ENCODE assay signal across 8 cellular contexts in the genomic region with DNA sequence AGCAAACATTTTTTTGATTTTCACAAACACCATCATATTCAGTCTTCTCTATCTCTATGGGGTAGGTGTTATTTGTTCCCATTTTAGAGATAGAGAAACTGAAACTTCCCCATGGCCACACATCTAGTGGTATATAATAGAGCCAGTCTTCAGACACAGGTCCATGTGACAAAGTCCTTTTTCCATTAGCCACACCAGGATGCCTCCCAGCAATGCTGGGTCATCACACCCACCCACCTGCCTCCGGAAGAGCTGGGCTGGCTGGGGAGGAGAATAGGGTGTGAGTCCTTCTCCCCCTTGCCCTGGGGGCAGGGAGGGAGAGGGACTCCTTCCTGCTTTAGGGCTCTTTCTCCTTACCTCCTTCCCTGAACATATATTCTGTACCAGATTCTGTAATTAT. TPM values are rescaled to one million over a fixed set of nuclear protein-coding genes. Genes with fewer than 3 reads are reported as not detected.
DNase-seq lines count a peak whose midpoint lies in the region; ATAC-seq and TF ChIP-seq lines count a peak whose summit lies in the region.

No MANE protein-coding gene starts in this region.

- no peak overlapping the region for H3K56ac ChIP-seq in IMR-90 (ENCODE audit: extremely low read depth, insufficient read depth, low read length)
- no peak overlapping the region for H3K56ac ChIP-seq in mesendoderm (ENCODE audit: low read length)

- H2BK15ac ChIP-seq in IMR-90 (ENCODE audit: low read depth, low read length) (no peak overlapping the region), mesendoderm (replicated peaks; ENCODE audit: low read depth) (no peak overlapping the region)

- no peak for TF ChIP-seq RAD21 in IMR-90 (IDR thresholded peaks at IDR 0.05; ENCODE audit: low read length)

- ATAC-seq in IMR-90 (ENCODE audit: low read depth) = peak; percentile 22; the same call in 1 of the 2 replicates
- peak; percentile 58 for ATAC-seq in activated T-helper 17 cell treated with anti-CD3 and anti-CD28 coated beads, Interleukin-2, amount 50 U/mL, for 72 hours (replicated peaks)

- H3K79me2 ChIP-seq in mesendoderm (ENCODE audit: control insufficient read depth, insufficient read depth, low read length) = peaks cover 90% of the 10 kb centered on the region

- H3K27me3 ChIP-seq in BLaER1 = no peaks in the 10 kb centered on the region
- no peaks in the 10 kb centered on the region for H3K27me3 ChIP-seq in IMR-90 (ENCODE audit: control insufficient read depth, insufficient read depth, low read length)
- H3K27me3 ChIP-seq in mesendoderm (ENCODE audit: insufficient read depth, low read length, poor library complexity) = no peaks in the 10 kb centered on the region
- no peaks in the 10 kb centered on the region for H3K27me3 ChIP-seq in MG63

- H4K91ac ChIP-seq in IMR-90 (ENCODE audit: insufficient read depth, low read depth, low read length) = no peak overlapping the region

- BruUV-seq in IMR-90 (replicated peaks; lab: Mats Ljungman, UMichigan) = no TSS peak

- dilution Hi-C loops in IMR-90 (cut with HindIII; ENCODE audit: low sequenced_read_pairs, unreplicated experiment) = no loop called here

- no CpG with 5 or more reads among the region's 1 CpG for WGBS in IMR-90 (ENCODE audit: extremely low coverage in 2 of 2, insufficient read length in 1 of 2), 2 experiments
- WGBS in mesendoderm (ENCODE audit: extremely low coverage, insufficient coverage, low lambda C conversion rate) = no CpG with 5 or more reads among the region's 1 CpG

- H3K9me3 Mint-ChIP-seq in activated T-helper 17 cell treated with anti-CD3 and anti-CD28 coated beads, Interleukin-2, amount 50 U/mL, for 72 hours = no peaks in the 10 kb centered on the region

- H2AK5ac ChIP-seq in IMR-90 (ENCODE audit: low read depth, low read length) (no peak overlapping the region), mesendoderm (ENCODE audit: low read length) (no peak overlapping the region)

- H3K9me1 ChIP-seq in IMR-90 (ENCODE audit: insufficient read depth, low read length) = no peaks in the 10 kb centered on the region

- H3K9ac ChIP-seq in BLaER1 = peak overlapping the region; percentile 51; the same call in 1 of the 2 replicates
- no peak overlapping the region for H3K9ac ChIP-seq in IMR-90 (ENCODE audit: low read depth, low read length)
- no peak overlapping the region for H3K9ac ChIP-seq in mesendoderm (ENCODE audit: low read length)

- H3K36me3 ChIP-seq in BLaER1 = no peaks in the 10 kb centered on the region
- H3K36me3 ChIP-seq in IMR-90 (ENCODE audit: control insufficient read depth, insufficient read depth, low read length) = no peaks in the 10 kb centered on the region
- no peaks in the 10 kb centered on the region for H3K36me3 ChIP-seq in mesendoderm (ENCODE audit: control insufficient read depth, insufficient read depth, low read length)
- no peaks in the 10 kb centered on the region for H3K36me3 ChIP-seq in MG63

- peak overlapping the region; percentile 68 for H3K27ac Mint-ChIP-seq in activated T-helper 17 cell treated with anti-CD3 and anti-CD28 coated beads, Interleukin-2, amount 50 U/mL, for 72 hours

- no peak overlapping the region for H3K4ac ChIP-seq in IMR-90 (ENCODE audit: low read depth, low read length)
- H3K4ac ChIP-seq in mesendoderm (ENCODE audit: low read depth, low read length) = no peak overlapping the region

- peak overlapping the region; percentile 67 for H3K4me3 Mint-ChIP-seq in activated T-helper 17 cell treated with anti-CD3 and anti-CD28 coated beads, Interleukin-2, amount 50 U/mL, for 72 hours

- no peak overlapping the region for H4K8ac ChIP-seq in IMR-90 (ENCODE audit: low read depth in 2 of 2, low read length in 2 of 2)
- no peak overlapping the region for H4K8ac ChIP-seq in mesendoderm (ENCODE audit: low read depth, low read length)

- H3K23ac ChIP-seq in IMR-90 (ENCODE audit: low read depth, low read length) = no peak overlapping the region
- H3K23ac ChIP-seq in mesendoderm (ENCODE audit: low read length) = no peak overlapping the region

- H2BK20ac ChIP-seq in IMR-90 (ENCODE audit: low read depth, low read length) = no peak overlapping the region

- TF ChIP-seq CTCF in IMR-90 (conservative IDR thresholded peaks at IDR 0.05; ENCODE audit: low read depth, low read length) = no peak

- intact Hi-C loops in IMR-90 (cut with micrococcal nuclease) = no loop called here

- no peaks in the 10 kb centered on the region for H3K27me3 Mint-ChIP-seq in activated T-helper 17 cell treated with anti-CD3 and anti-CD28 coated beads, Interleukin-2, amount 50 U/mL, for 72 hours

- H3K4me1 Mint-ChIP-seq in activated T-helper 17 cell treated with anti-CD3 and anti-CD28 coated beads, Interleukin-2, amount 50 U/mL, for 72 hours = peaks cover 19% of the 10 kb centered on the region

- H3K27ac ChIP-seq in BLaER1 (peak overlapping the region; percentile 80; the same call in 1 of the 2 replicates), IMR-90 (ENCODE audit: insufficient read depth, low read length) (no peak overlapping the region), mesendoderm (ENCODE audit: low read depth, low read length) (no peak overlapping the region)

- H3K18ac ChIP-seq in IMR-90 (ENCODE audit: low read depth, low read length) = no peak overlapping the region
- H3K18ac ChIP-seq in mesendoderm (ENCODE audit: low read length) = no peak overlapping the region

- in situ Hi-C loops in IMR-90 (cut with MboI; ENCODE audit: low sequenced_read_pairs) = no loop called here

- no peaks in the 10 kb centered on the region for H4K20me1 ChIP-seq in BLaER1
- H4K20me1 ChIP-seq in IMR-90 (ENCODE audit: insufficient read depth, low read length) = no peaks in the 10 kb centered on the region; the same call in 1 of the 2 replicates

- no peak for TF ChIP-seq POLR2A in IMR-90 (IDR thresholded peaks at IDR 0.05; ENCODE audit: low read depth, low read length)

- H2BK120ac ChIP-seq in IMR-90 (ENCODE audit: low read depth, low read length) = no peak overlapping the region
- H2BK120ac ChIP-seq in mesendoderm (ENCODE audit: low read depth, low read length) = no peak overlapping the region

- H3K9me3 ChIP-seq in BLaER1 (no peaks in the 10 kb centered on the region), IMR-90 (ENCODE audit: control insufficient read depth, insufficient read depth, low read length) (no peaks in the 10 kb centered on the region), MG63 (no peaks in the 10 kb centered on the region)

- 0 out of 2 replicates have a peak overlapping the region, but pooled peaks have one; percentile 22 for H3K4me3 ChIP-seq in BLaER1
- H3K4me3 ChIP-seq in IMR-90 (ENCODE audit: insufficient read depth, low read depth, low read length) = no peak overlapping the region
- no peak overlapping the region for H3K4me3 ChIP-seq in mesendoderm (ENCODE audit: low read length)
- H3K4me3 ChIP-seq in MG63 = no peak overlapping the region

- POLR2A ChIA-PET in IMR-90 (lab: Charles Lee; ENCODE audit: unreplicated experiment) = no interaction called here

- H3K4me2 ChIP-seq in BLaER1 = peak overlapping the region; percentile 82
- no peak overlapping the region for H3K4me2 ChIP-seq in IMR-90 (ENCODE audit: low read depth, low read length)
- H3K4me2 ChIP-seq in mesendoderm (ENCODE audit: low read length) = no peak overlapping the region

- H4K5ac ChIP-seq in IMR-90 (ENCODE audit: low read depth, low read length) = no peak overlapping the region
- no peak overlapping the region for H4K5ac ChIP-seq in mesendoderm (ENCODE audit: low read length)

- H3K4me1 ChIP-seq in BLaER1 (peaks cover 50% of the 10 kb centered on the region), IMR-90 (ENCODE audit: control insufficient read depth, insufficient read depth, low read length) (peaks cover 8% of the 10 kb centered on the region; the same call in 1 of the 2 replicates), mesendoderm (ENCODE audit: control insufficient read depth, low read depth, low read length) (peaks cover 21% of the 10 kb centered on the region)

- no peak overlapping the region for H2AFZ ChIP-seq in IMR-90 (replicated peaks; ENCODE audit: low read length, poor library complexity)

- no peak overlapping the region for H2AK9ac ChIP-seq in IMR-90 (replicated peaks; ENCODE audit: low read depth, low read length, poor library complexity)

- DNase-seq in IMR-90 (no peak), mesendoderm (peak; percentile 60), mesenteric fat pad (ENCODE audit: low spot score) (no peak), NCI-H226 (no peak), SW 1271 (lab: John Stamatoyannopoulos, UW) (no peak), MG63 (no peak)

- H3K14ac ChIP-seq in IMR-90 (replicated peaks; ENCODE audit: low read depth, low read length) = no peak overlapping the region

- H3K79me1 ChIP-seq in IMR-90 (ENCODE audit: low read depth in 1 of 2, low read length in 2 of 2) (peaks cover 0 to 20% of the 10 kb centered on the region in 2 experiments; a peak in 2 of 4 replicates), mesendoderm (ENCODE audit: low read length) (peaks cover 29% of the 10 kb centered on the region)

- no peak overlapping the region for H2BK5ac ChIP-seq in IMR-90 (ENCODE audit: low read depth, low read length, poor library complexity, severe bottlenecking)
- H2BK5ac ChIP-seq in mesendoderm (ENCODE audit: low read length) = no peak overlapping the region

- CTCF ChIA-PET in IMR-90 (lab: Yijun Ruan, JAX) = no interaction called here

- no peaks in the 10 kb centered on the region for H3K36me3 Mint-ChIP-seq in activated T-helper 17 cell treated with anti-CD3 and anti-CD28 coated beads, Interleukin-2, amount 50 U/mL, for 72 hours (ENCODE audit: low read depth)

TF ChIP-seq in IMR-90, 13 proteins besides CTCF, POLR2A, EP300 and RAD21 (continues in another document):
- no peak for TF ChIP-seq RCOR1 (IDR thresholded peaks at IDR 0.05; ENCODE audit: insufficient replicate concordance, low read length)

RNA-seq across cellular contexts. Expression of a gene that starts 29.8 kb away (rescaled TPM):
- 0.54 and 0.56 TPM in 2 replicates for total RNA-seq in IMR-90 (2012; rRNA removed)
- polyA plus RNA-seq in IMR-90 (2012; rRNA removed) = 3.5 TPM in 2 replicates
- polyA plus RNA-seq in IMR-90 (2012; cell fraction: cytosol; rRNA removed) = 3.2 and 3.5 TPM in 2 replicates
- polyA plus RNA-seq in IMR-90 (2012; cell fraction: nucleus; rRNA removed; ENCODE audit: low replicate concordance) = 9.6 and 15.9 TPM in 2 replicates
- 1 to 10 TPM in 1 of 2 donors, under 1 TPM in 1; 0.35 to 4.1 TPM for total RNA-seq in activated T-helper 17 cell treated with anti-CD3 and anti-CD28 coated beads, Interleukin-2, amount 50 U/mL, for 72 hours
- 31.8 TPM for polyA plus RNA-seq in mesendoderm (2013, experiment 1 of 2)
- polyA plus RNA-seq in mesendoderm (2013, experiment 2 of 2) = 31.5 TPM
- total RNA-seq in mesenteric fat pad = 33.1 TPM
- total RNA-seq in MG63 (2014; rRNA removed; shearing (Covaris generic); ENCODE audit: low replicate concordance) = 0.86 and 2.1 TPM in 2 replicates

RNA-seq across cellular contexts. Expression of a gene that starts 49.1 kb away (rescaled TPM):
- 24.7 and 26.0 TPM in 2 replicates for total RNA-seq in IMR-90 (2012; rRNA removed)
- polyA plus RNA-seq in IMR-90 (2012; rRNA removed) = 17.8 and 18.9 TPM in 2 replicates
- polyA plus RNA-seq in IMR-90 (2012; cell fraction: cytosol; rRNA removed) = 12.8 and 21.9 TPM in 2 replicates
- polyA plus RNA-seq in IMR-90 (2012; cell fraction: nucleus; rRNA removed; ENCODE audit: low replicate concordance) = 9.1 and 9.2 TPM in 2 replicates
- total RNA-seq in activated T-helper 17 cell treated with anti-CD3 and anti-CD28 coated beads, Interleukin-2, amount 50 U/mL, for 72 hours = under 1 TPM; 0.35 to 0.42 TPM
- polyA plus RNA-seq in mesendoderm (2013, experiment 1 of 2) = 8.3 TPM
- polyA plus RNA-seq in mesendoderm (2013, experiment 2 of 2) = 8.5 TPM
- total RNA-seq in mesenteric fat pad = 6.1 TPM
- total RNA-seq in MG63 (2014; rRNA removed; shearing (Covaris generic); ENCODE audit: low replicate concordance) = 11.1 and 11.2 TPM in 2 replicates
